Comparison of ENCODE assay signal across 24 cellular contexts in genomic region chr21:14991957-14992356, GRCh38.
DNase-seq lines count a peak whose midpoint lies in the region; ATAC-seq and TF ChIP-seq lines count a peak whose summit lies in the region.
"Had no signal": no experiment of that assay in that cellular context is flagged by ENCODE, and none has a peak within 500 bp of the region (broad histone marks: within the 10 kb centered on the region; RNA-seq: fewer than 3 reads in every experiment).

No MANE protein-coding gene starts in this region.

- no peaks in the 10 kb centered on the region for H3K4me1 ChIP-seq in CD8-positive, alpha-beta T cell (ENCODE audit: insufficient read depth, low read length)
- H3K4me1 ChIP-seq in Panc1 (ENCODE audit: control insufficient read depth, insufficient read depth, low read length) = no peaks in the 10 kb centered on the region; the same call in none of the 2 replicates
- H3K4me1 ChIP-seq: suprapubic skin had no signal

- peak overlapping the region; percentile 52 for H3K27ac Mint-ChIP-seq in CD8-positive, alpha-beta T cell
- H3K27ac Mint-ChIP-seq: activated CD4-positive, alpha-beta T cell treated with anti-CD3 and anti-CD28 coated beads, Interleukin-2, amount 10 ng/mL, durations not matched to agents 7 days and 5 days; activated T-helper 2 cell treated with anti-CD3 and anti-CD28 coated beads, Interferon-gamma antibody, Interleukin-2, Interleukin-4, amounts not matched to agents 10 μg/mL and 5 μg/mL and 100 μg/mL, durations not matched to agents 14 hours and 24 hours and 36 hours had no signal

- intact Hi-C loops in CD8-positive, alpha-beta T cell (cut with DNase I, micrococcal nuclease) = no loop called here
- intact Hi-C loops in Panc1 (cut with micrococcal nuclease; ENCODE audit: unreplicated experiment) = no loop called here

- no peak for TF ChIP-seq CTCF in CD8-positive, alpha-beta T cell (IDR thresholded peaks at IDR 0.05)
- no peak for TF ChIP-seq CTCF in Panc1 (IDR thresholded peaks at IDR 0.05)

- BruUV-seq in Panc1 (replicated peaks; lab: Mats Ljungman, UMichigan) = no TSS peak

- no peak for ATAC-seq in CD8-positive, alpha-beta T cell
- peak; percentile 91 for ATAC-seq in Panc1
- no peak for ATAC-seq in GM21381 (IDR thresholded peaks at IDR 0.05; ENCODE audit: unreplicated experiment)

- H3K4me1 Mint-ChIP-seq in CD8-positive, alpha-beta T cell (ENCODE audit: low read depth) = peaks cover 25% of the 10 kb centered on the region

- H3K36me3 ChIP-seq in CD8-positive, alpha-beta T cell (ENCODE audit: insufficient read depth, low read length) = no peaks in the 10 kb centered on the region
- no peaks in the 10 kb centered on the region for H3K36me3 ChIP-seq in Panc1 (ENCODE audit: control insufficient read depth, insufficient read depth, low read length)
- H3K36me3 ChIP-seq: ovary, right lobe of liver, suprapubic skin had no signal

- H3K27me3 Mint-ChIP-seq in CD8-positive, alpha-beta T cell (ENCODE audit: low read depth) = no peaks in the 10 kb centered on the region
- H3K27me3 Mint-ChIP-seq: activated CD4-positive, alpha-beta T cell treated with anti-CD3 and anti-CD28 coated beads, Interleukin-2, amount 10 ng/mL, durations not matched to agents 7 days and 5 days; activated naive CD8-positive, alpha-beta T cell treated with anti-CD3 and anti-CD28 coated beads, Interleukin-2, amount 10 ng/mL, durations not matched to agents 7 days and 5 days; brain; naive B cell had no signal

- H3K9me3 Mint-ChIP-seq in CD8-positive, alpha-beta T cell = no peaks in the 10 kb centered on the region
- H3K9me3 Mint-ChIP-seq: activated CD4-positive, alpha-beta T cell treated with anti-CD3 and anti-CD28 coated beads, Interleukin-2, amount 10 ng/mL, durations not matched to agents 7 days and 5 days; activated T-helper 2 cell treated with anti-CD3 and anti-CD28 coated beads, Interferon-gamma antibody, Interleukin-2, Interleukin-4, amounts not matched to agents 10 μg/mL and 5 μg/mL and 100 μg/mL, durations not matched to agents 14 hours and 24 hours and 36 hours; brain; naive B cell had no signal

- no peak overlapping the region for H3K4me3 ChIP-seq in CD8-positive, alpha-beta T cell (ENCODE audit: low read depth, low read length)
- no peak overlapping the region for H3K4me3 ChIP-seq in Panc1 (ENCODE audit: low read depth in 2 of 2, low read length in 2 of 2)
- H3K4me3 ChIP-seq: ovary, right lobe of liver, suprapubic skin had no signal

- no peak overlapping the region for H3K27ac ChIP-seq in CD8-positive, alpha-beta T cell (ENCODE audit: low read depth, low read length)
- no peak overlapping the region for H3K27ac ChIP-seq in Panc1 (ENCODE audit: low read length)
- H3K27ac ChIP-seq: C4-2B, ovary, right lobe of liver, suprapubic skin had no signal

- POLR2A ChIA-PET in CD8-positive, alpha-beta T cell (lab: Charles Lee) = no interaction called here
- POLR2A ChIA-PET in Panc1 (lab: Charles Lee) (no interaction called here), HEK293T (lab: Yijun Ruan, JAX) (no interaction called here)

- H3K36me3 Mint-ChIP-seq in CD8-positive, alpha-beta T cell = peaks cover 47% of the 10 kb centered on the region

- CTCF ChIA-PET in CD8-positive, alpha-beta T cell (lab: Charles Lee) = no interaction called here
- CTCF ChIA-PET in Panc1 (lab: Charles Lee) (no interaction called here), HEK293T (lab: Yijun Ruan, JAX) (no interaction called here)

- no peak for DNase-seq in CD8-positive, alpha-beta T cell
- DNase-seq in Panc1 (ENCODE audit: low read depth, low spot score) (peak; percentile 58), dermis blood vessel endothelial cell (peak; percentile 50), lung microvascular endothelial cell (ENCODE audit: low read depth in 2 of 2) (peak; percentile 44 to 59), HEK293T (ENCODE audit: extremely low spot score) (no peak), GM19238 (ENCODE audit: insufficient read length, low spot score) (no peak), SHP77 (lab: John Stamatoyannopoulos, UW) (no peak)
- DNase-seq: activated CD4-positive, alpha-beta T cell treated with anti-CD3 and anti-CD28 coated beads, Interleukin-2, amount 10 ng/mL, durations not matched to agents 7 days and 5 days; activated naive CD8-positive, alpha-beta T cell treated with anti-CD3 and anti-CD28 coated beads, Interleukin-2, amount 10 ng/mL, durations not matched to agents 7 days and 5 days; cortex of kidney; foreskin fibroblast; GF-D8; hypothalamus; mesendoderm; naive B cell; NCI-H1417; NCI-H526; ovary; right lobe of liver had no signal

- in situ Hi-C loops in Panc1 (cut with HindIII; ENCODE audit: low pct_unique_long_range_greater_than_20kb, low sequenced_read_pairs) = no loop called here

- no peaks in the 10 kb centered on the region for H3K27me3 ChIP-seq in CD8-positive, alpha-beta T cell (ENCODE audit: insufficient read depth, low read length)
- H3K27me3 ChIP-seq in Panc1 (ENCODE audit: control insufficient read depth, insufficient read depth, low read length) = no peaks in the 10 kb centered on the region
- H3K27me3 ChIP-seq: ovary, right lobe of liver, suprapubic skin had no signal

- no peaks in the 10 kb centered on the region for H3K9me3 ChIP-seq in CD8-positive, alpha-beta T cell (ENCODE audit: low read length)
- H3K9me3 ChIP-seq in Panc1 (ENCODE audit: control insufficient read depth, insufficient read depth, low read depth, low read length) = no peaks in the 10 kb centered on the region
- H3K9me3 ChIP-seq: ovary, right lobe of liver, suprapubic skin had no signal

- H3K4me3 Mint-ChIP-seq in CD8-positive, alpha-beta T cell = no peak overlapping the region
- H3K4me3 Mint-ChIP-seq: activated CD4-positive, alpha-beta T cell treated with anti-CD3 and anti-CD28 coated beads, Interleukin-2, amount 10 ng/mL, durations not matched to agents 7 days and 5 days; activated naive CD8-positive, alpha-beta T cell treated with anti-CD3 and anti-CD28 coated beads, Interleukin-2, amount 10 ng/mL, durations not matched to agents 7 days and 5 days; brain; naive B cell had no signal

TF ChIP-seq in HEK293T, 16 proteins besides CTCF, POLR2A, EP300 and RAD21:
- no peak for TF ChIP-seq CTBP1 (IDR thresholded peaks at IDR 0.05; ENCODE audit: borderline replicate concordance)
- no peak for TF ChIP-seq FOXM1 (IDR thresholded peaks at IDR 0.05; ENCODE audit: borderline replicate concordance)
- no peak for TF ChIP-seq BHLHE40 (IDR thresholded peaks at IDR 0.05; ENCODE audit: borderline replicate concordance)
- TF ChIP-seq SP1 (IDR thresholded peaks at IDR 0.05) = no peak
- TF ChIP-seq TARDBP (IDR thresholded peaks at IDR 0.05) = no peak
- no peak for TF ChIP-seq LEF1 (IDR thresholded peaks at IDR 0.05; ENCODE audit: borderline replicate concordance)
- TF ChIP-seq, protein P1, sequence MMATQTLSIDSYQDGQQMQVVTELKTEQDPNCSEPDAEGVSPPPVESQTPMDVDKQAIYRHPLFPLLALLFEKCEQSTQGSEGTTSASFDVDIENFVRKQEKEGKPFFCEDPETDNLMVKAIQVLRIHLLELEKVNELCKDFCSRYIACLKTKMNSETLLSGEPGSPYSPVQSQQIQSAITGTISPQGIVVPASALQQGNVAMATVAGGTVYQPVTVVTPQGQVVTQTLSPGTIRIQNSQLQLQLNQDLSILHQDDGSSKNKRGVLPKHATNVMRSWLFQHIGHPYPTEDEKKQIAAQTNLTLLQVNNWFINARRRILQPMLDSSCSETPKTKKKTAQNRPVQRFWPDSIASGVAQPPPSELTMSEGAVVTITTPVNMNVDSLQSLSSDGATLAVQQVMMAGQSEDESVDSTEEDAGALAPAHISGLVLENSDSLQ (IDR thresholded peaks at IDR 0.05) = no peak
- no peak for TF ChIP-seq L3MBTL2 (conservative IDR thresholded peaks at IDR 0.05)
- no peak for TF ChIP-seq ZNF384 (IDR thresholded peaks at IDR 0.05)
- TF ChIP-seq SUZ12 (IDR thresholded peaks at IDR 0.05) = no peak
- no peak for TF ChIP-seq FOXK2 (IDR thresholded peaks at IDR 0.05)
- TF ChIP-seq FOXA1 (IDR thresholded peaks at IDR 0.05) = no peak

Comparison
In these comparisons a context has a peak if more than half of its experiments do, and no peak if none do; other contexts are left out.
1. DNase-seq: peak in Panc1 (single experiment), dermis blood vessel endothelial cell (single experiment) and lung microvascular endothelial cell (2 of 2); none in CD8-positive, alpha-beta T cell (0 of 7), HEK293T (single experiment), GM19238 (single experiment) and SHP77 (0 of 2).